ENCODE assay signal across 26 cellular contexts in the genomic region with DNA sequence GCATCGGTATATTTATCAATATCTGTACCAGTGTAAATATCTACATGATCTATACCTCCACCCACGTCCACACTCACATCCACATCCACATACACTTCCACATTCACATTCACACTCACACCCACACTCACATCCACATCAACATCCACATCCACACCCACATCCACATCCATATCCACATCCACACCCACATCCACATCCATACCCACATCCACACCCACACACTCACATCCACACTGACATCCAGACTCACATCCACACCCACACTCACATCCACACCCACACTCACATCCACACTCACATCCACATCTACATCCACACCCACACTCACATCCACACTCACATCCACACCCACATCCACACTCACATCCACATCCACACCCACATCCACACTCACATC.
"Had no signal": no experiment of that assay in that cellular context is flagged by ENCODE, and none has a peak within 500 bp of the region (broad histone marks: within the 10 kb centered on the region; RNA-seq: fewer than 3 reads in every experiment).

No MANE protein-coding gene starts in this region.

- H2AFZ ChIP-seq: hepatocyte had no signal

- DNase-seq: colonic mucosa; cortex of kidney; effector CD8-positive, alpha-beta T cell; effector memory CD8-positive, alpha-beta T cell; endodermal cell; erythroblast; foreskin keratinocyte; heart left ventricle; hypothalamus; immature natural killer cell; islet precursor cell; kidney; kidney glomerular epithelial cell; left colon; left ventricle myocardium superior; lower lobe of right lung; mesenchymal stem cell; mucosa of descending colon; naive B cell had no signal

- H3K27me3 ChIP-seq: colonic mucosa, foreskin keratinocyte, heart left ventricle had no signal

- ATAC-seq: effector memory CD8-positive, alpha-beta T cell; esophagus mucosa; foreskin keratinocyte; gastroesophageal sphincter; heart left ventricle; left colon; left lobe of liver; left ventricle myocardium superior; lower lobe of right lung; mucosa of descending colon had no signal

- H3K79me2 ChIP-seq: hepatocyte had no signal

- H3K4me3 ChIP-seq: colonic mucosa, gastroesophageal sphincter, heart left ventricle, hepatocyte, lower lobe of right lung, mucosa of descending colon had no signal

- H3K27ac ChIP-seq: colonic mucosa, epithelial cell of prostate, foreskin keratinocyte, gastroesophageal sphincter, heart left ventricle, hepatocyte, lower lobe of right lung had no signal

- H3K36me3 ChIP-seq: colonic mucosa, gastroesophageal sphincter, heart left ventricle, lower lobe of right lung had no signal

- FAIRE-seq: endometrium, frontal cortex, kidney had no signal

- H3K4me1 ChIP-seq: colonic mucosa, foreskin keratinocyte, gastroesophageal sphincter, heart left ventricle, lower lobe of right lung had no signal

- H3K9me3 ChIP-seq: colonic mucosa, heart left ventricle, lower lobe of right lung had no signal

- H3K4me2 ChIP-seq: hepatocyte had no signal
